ENCODE assay signal across 26 cellular contexts in the genomic region with DNA sequence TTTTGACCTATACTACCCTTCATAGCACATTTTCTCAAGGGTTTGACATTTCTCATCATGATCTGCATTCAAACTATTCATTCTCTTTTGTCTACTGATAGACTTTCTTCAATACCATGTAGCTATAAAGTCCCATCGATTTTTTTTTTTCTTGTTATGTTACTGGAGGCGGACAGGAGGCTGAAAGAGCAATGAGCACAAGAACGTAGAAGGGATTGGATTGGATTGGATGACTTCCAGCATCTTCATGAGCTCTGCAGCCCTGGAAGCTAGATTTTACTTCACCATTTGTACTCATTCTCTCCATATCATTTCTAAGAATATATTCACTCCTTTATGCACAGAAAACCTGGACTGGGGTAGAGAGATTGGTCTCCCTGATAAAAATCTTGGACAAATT.
"Had no signal": no experiment of that assay in that cellular context is flagged by ENCODE, and none has a peak within 500 bp of the region (broad histone marks: within the 10 kb centered on the region; RNA-seq: fewer than 3 reads in every experiment).

No MANE protein-coding gene starts in this region.

- H3K27me3 ChIP-seq: body of pancreas, colonic mucosa, esophagus muscularis mucosa, heart left ventricle, neural progenitor cell, upper lobe of left lung had no signal

- H3K4me1 Mint-ChIP-seq: activated naive CD8-positive, alpha-beta T cell treated with anti-CD3 and anti-CD28 coated beads for 36 hours; naive thymus-derived CD4-positive, alpha-beta T cell; neural progenitor cell had no signal

- ATAC-seq: body of pancreas; effector memory CD8-positive, alpha-beta T cell; naive thymus-derived CD4-positive, alpha-beta T cell; stimulated activated naive CD8-positive, alpha-beta T cell treated with anti-CD3 and anti-CD28 coated beads, Interleukin-15, Interleukin-2, amounts not matched to agents 100 U/mL and 50 U/mL, for 24 hours had no signal

- H3K4me3 ChIP-seq: body of pancreas, colonic mucosa, dorsolateral prefrontal cortex, esophagus muscularis mucosa, gastroesophageal sphincter, heart left ventricle, lower lobe of right lung, neural progenitor cell, upper lobe of left lung had no signal

- DNase-seq: activated CD4-positive, alpha-beta T cell treated with anti-CD3 and anti-CD28 coated beads for 1 hour; activated CD8-positive, alpha-beta memory T cell treated with anti-CD3 and anti-CD28 coated beads for 24 hours; activated CD8-positive, alpha-beta memory T cell treated with anti-CD3 and anti-CD28 coated beads, Interleukin-2, amount 50 U/mL, for 4 hours; activated naive CD4-positive, alpha-beta T cell treated with Interleukin-2 at 50 U/mL for 16 hours; activated naive CD8-positive, alpha-beta T cell treated with anti-CD3 and anti-CD28 coated beads for 36 hours; activated T-cell treated with anti-CD3 and anti-CD28 coated beads, Interleukin-2, amount 50 U/mL, for 24 hours; amygdala; body of pancreas; central memory CD4-positive, alpha-beta T cell; colonic mucosa; dorsolateral prefrontal cortex; effector memory CD8-positive, alpha-beta T cell; islet precursor cell; naive thymus-derived CD4-positive, alpha-beta T cell; retina; stimulated activated CD4-positive, alpha-beta T cell treated with anti-CD3 and anti-CD28 coated beads, Interleukin-4, amount 100 ng/mL, for 24 hours; stimulated activated naive CD8-positive, alpha-beta T cell treated with anti-CD3 and anti-CD28 coated beads, Interleukin-15, Interleukin-2, amounts not matched to agents 100 U/mL and 50 U/mL, for 24 hours; T-helper 1 cell had no signal

- H3K27ac ChIP-seq: body of pancreas, colonic mucosa, dorsolateral prefrontal cortex, esophagus muscularis mucosa, gastroesophageal sphincter, heart left ventricle, lower lobe of right lung, neural progenitor cell, upper lobe of left lung had no signal

- H3K36me3 ChIP-seq: colonic mucosa, esophagus muscularis mucosa, gastroesophageal sphincter, heart left ventricle, lower lobe of right lung, neural progenitor cell, upper lobe of left lung had no signal

- H3K27ac Mint-ChIP-seq: activated naive CD8-positive, alpha-beta T cell treated with anti-CD3 and anti-CD28 coated beads for 36 hours; activated T-cell treated with anti-CD3 and anti-CD28 coated beads, Interleukin-2, amount 50 U/mL, for 24 hours; activated T-helper 2 cell treated with anti-CD3 and anti-CD28 coated beads, Interferon-gamma antibody, Interleukin-2, Interleukin-4, amounts not matched to agents 10 μg/mL and 5 μg/mL and 100 μg/mL, durations not matched to agents 14 hours and 24 hours and 36 hours; effector memory CD8-positive, alpha-beta T cell; naive thymus-derived CD4-positive, alpha-beta T cell; neural progenitor cell; progenitor cell of endocrine pancreas had no signal

- H3K9me3 Mint-ChIP-seq: activated T-cell treated with anti-CD3 and anti-CD28 coated beads, Interleukin-2, amount 50 U/mL, for 24 hours; activated T-helper 2 cell treated with anti-CD3 and anti-CD28 coated beads, Interferon-gamma antibody, Interleukin-2, Interleukin-4, amounts not matched to agents 10 μg/mL and 5 μg/mL and 100 μg/mL, durations not matched to agents 14 hours and 24 hours and 36 hours; effector memory CD8-positive, alpha-beta T cell had no signal

- H3K4me3 Mint-ChIP-seq: activated naive CD8-positive, alpha-beta T cell treated with anti-CD3 and anti-CD28 coated beads for 36 hours; activated T-cell treated with anti-CD3 and anti-CD28 coated beads, Interleukin-2, amount 50 U/mL, for 24 hours; effector memory CD8-positive, alpha-beta T cell; naive thymus-derived CD4-positive, alpha-beta T cell; neural progenitor cell had no signal

- H3K36me3 Mint-ChIP-seq: activated naive CD8-positive, alpha-beta T cell treated with anti-CD3 and anti-CD28 coated beads for 36 hours had no signal

- H3K9me3 ChIP-seq: body of pancreas, colonic mucosa, esophagus muscularis mucosa, gastroesophageal sphincter, heart left ventricle, lower lobe of right lung, upper lobe of left lung had no signal

- H3K4me1 ChIP-seq: body of pancreas, colonic mucosa, esophagus muscularis mucosa, gastroesophageal sphincter, lower lobe of right lung, neural progenitor cell, upper lobe of left lung had no signal
